In the genomic region with DNA sequence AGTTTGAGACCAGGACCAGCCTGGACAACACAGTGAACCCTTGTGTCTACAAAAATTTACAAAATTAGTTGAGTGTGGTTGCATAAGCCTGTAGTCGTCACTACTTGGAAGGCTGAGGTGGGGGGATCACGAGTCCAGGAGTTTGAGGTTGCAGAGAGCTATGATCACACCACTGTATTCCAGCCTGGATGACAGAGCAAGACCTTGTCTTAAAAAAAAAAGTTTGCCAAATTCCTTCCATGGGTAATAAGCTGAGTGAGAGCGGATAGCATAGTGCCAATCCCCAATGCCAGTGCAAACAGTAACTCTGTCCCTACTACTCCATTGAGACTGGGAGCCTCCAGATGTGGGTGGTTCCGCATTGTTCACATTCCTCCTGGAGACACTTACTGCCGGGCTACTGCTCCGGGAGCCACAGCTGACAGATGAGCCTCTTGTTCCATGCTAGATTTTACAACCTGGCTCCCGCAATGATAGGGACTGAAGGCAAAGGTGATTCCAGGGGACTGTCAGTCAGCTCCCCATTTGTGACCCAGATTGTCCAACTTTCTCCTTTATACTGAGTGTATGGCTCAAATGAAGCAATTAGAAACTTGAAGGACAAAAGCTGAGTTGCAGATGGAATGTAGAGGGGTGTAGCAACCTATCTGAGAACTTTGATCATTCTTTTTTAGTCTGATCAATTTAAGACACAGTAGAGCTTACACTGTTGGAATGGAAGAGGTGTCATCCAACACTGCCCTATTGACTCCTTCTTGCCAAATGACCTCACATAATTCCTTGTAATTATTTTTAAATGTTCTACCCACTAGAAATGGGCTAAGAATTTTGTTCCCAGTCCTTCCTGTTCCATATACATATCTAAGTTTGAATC, we compare ENCODE assay signal across 12 cellular contexts. TPM values are rescaled to one million over a fixed set of nuclear protein-coding genes. Genes with fewer than 3 reads are reported as not detected.
DNase-seq lines count a peak whose midpoint lies in the region; ATAC-seq, FAIRE-seq and TF ChIP-seq lines count a peak whose summit lies in the region.
"Had no signal": no experiment of that assay in that cellular context is flagged by ENCODE, and none has a peak within 500 bp of the region (broad histone marks: within the 10 kb centered on the region; RNA-seq: fewer than 3 reads in every experiment).

No MANE protein-coding gene starts in this region.

- H3K9me3 ChIP-seq in cardiac muscle cell (ENCODE audit: low read depth) = no peaks in the 10 kb centered on the region
- H3K9me3 ChIP-seq in right atrium auricular region = no peaks in the 10 kb centered on the region
- H3K9me3 ChIP-seq in HepG2 (ENCODE audit: low read length) = no peaks in the 10 kb centered on the region

- H3K4me2 ChIP-seq in HepG2 (ENCODE audit: low read depth, low read length) = no peak overlapping the region

- no peak for TF ChIP-seq CTCF in cardiac muscle cell (IDR thresholded peaks at IDR 0.05; ENCODE audit: low read depth, low read length)
- no peak for TF ChIP-seq CTCF in right atrium auricular region (IDR thresholded peaks at IDR 0.05)
- no peak for TF ChIP-seq CTCF in bronchial epithelial cell (IDR thresholded peaks at IDR 0.05; ENCODE audit: insufficient read depth, low read length, severe bottlenecking)
- no peak for TF ChIP-seq CTCF in HepG2 (CRISPR knock-in tag; IDR thresholded peaks at IDR 0.05)

- DNase-seq in cardiac muscle cell (ENCODE audit: low read depth in 1 of 2, low spot score in 1 of 2) = peak; percentile 61 to 75
- no peak for DNase-seq in right atrium auricular region (ENCODE audit: low spot score)
- peak; percentile 38 for DNase-seq in bronchial epithelial cell (ENCODE audit: low read depth)
- peak; percentile 75 for DNase-seq in HepG2 (ENCODE audit: low spot score)
- no peak for DNase-seq in activated CD4-positive, alpha-beta T cell treated with anti-CD3 and anti-CD28 coated beads for 4 hours
- DNase-seq in NK-92 treated with Interleukin-12 subunit alpha and Interleukin-12 subunit beta, amount 100 ng/mL, for 24 hours (lab: John Stamatoyannopoulos, UW) = no peak
- DNase-seq in KG1 (lab: John Stamatoyannopoulos, UW) = no peak
- DNase-seq: activated CD8-positive, alpha-beta memory T cell treated with anti-CD3 and anti-CD28 coated beads, Interleukin-2, amount 10 ng/mL, durations not matched to agents 7 days and 5 days; KBM-7; natural killer cell; NCI-H345 had no signal

- no peak overlapping the region for H3K9ac ChIP-seq in HepG2 (ENCODE audit: insufficient read depth, low read depth, low read length)

- no TSS peak for BruUV-seq in HepG2 (replicated peaks; lab: Mats Ljungman, UMichigan)

- CTCF ChIA-PET in HepG2 (lab: Yijun Ruan, JAX; ENCODE audit: low intra/inter-chr PET ratio, low total read pairs) = no interaction called here

- peak; percentile 99 for ATAC-seq in HepG2
- no peak for ATAC-seq in GM18873 (IDR thresholded peaks at IDR 0.05; ENCODE audit: low FRiP score, unreplicated experiment)
- ATAC-seq: activated CD8-positive, alpha-beta memory T cell treated with anti-CD3 and anti-CD28 coated beads, Interleukin-2, amount 10 ng/mL, durations not matched to agents 7 days and 5 days; natural killer cell had no signal

- FAIRE-seq in bronchial epithelial cell (lab: Jason Lieb, UNC) (no peak), HepG2 (lab: Jason Lieb, UNC) (no peak)

- H3K79me2 ChIP-seq in HepG2 (ENCODE audit: insufficient read depth, low read length) = no peaks in the 10 kb centered on the region

- no peak for TF ChIP-seq EP300 in HepG2 (IDR thresholded peaks at IDR 0.05; ENCODE audit: low read depth in 2 of 2, low read length in 2 of 2)
- no peak for TF ChIP-seq EP300 in HepG2 (CRISPR knock-in tag; IDR thresholded peaks at IDR 0.05; ENCODE audit: borderline replicate concordance)

- in situ Hi-C loops in HepG2 (cut with HindIII; ENCODE audit: extremely low pct_ligation_motif_present, low pct_unique_long_range_greater_than_20kb) = no loop called here

- POLR2A ChIA-PET in HepG2 (lab: Yijun Ruan, JAX) = interaction anchor here (2.0 kb wide), 1 partner anchor 13 kb away, joined by 6 read pairs; a partner anchor contains a TSS

- no peaks in the 10 kb centered on the region for H4K20me1 ChIP-seq in HepG2 (ENCODE audit: insufficient read depth, low read length)

- no peaks in the 10 kb centered on the region for H3K27me3 ChIP-seq in cardiac muscle cell
- H3K27me3 ChIP-seq in right atrium auricular region = no peaks in the 10 kb centered on the region
- H3K27me3 ChIP-seq in bronchial epithelial cell (ENCODE audit: control insufficient read depth, insufficient read depth, low read length) = no peaks in the 10 kb centered on the region
- H3K27me3 ChIP-seq in HepG2 (ENCODE audit: control insufficient read depth in 1 of 2, insufficient read depth in 2 of 2, low read length in 2 of 2) = no peaks in the 10 kb centered on the region

- peak overlapping the region; percentile 75 for H3K27ac ChIP-seq in cardiac muscle cell
- H3K27ac ChIP-seq in right atrium auricular region = no peak overlapping the region
- no peak overlapping the region for H3K27ac ChIP-seq in HepG2 (ENCODE audit: extremely low read length, insufficient read depth, low read length)

- TF ChIP-seq RAD21 in HepG2 (CRISPR knock-in tag; IDR thresholded peaks at IDR 0.05) = no peak

- H2AFZ ChIP-seq in HepG2 (ENCODE audit: low read length) = no peak overlapping the region

- H3K4me1 ChIP-seq in cardiac muscle cell (ENCODE audit: low read depth) = peaks cover 11% of the 10 kb centered on the region
- no peaks in the 10 kb centered on the region for H3K4me1 ChIP-seq in right atrium auricular region
- peaks cover 12% of the 10 kb centered on the region for H3K4me1 ChIP-seq in HepG2 (ENCODE audit: insufficient read depth, low read length)

- no peak for TF ChIP-seq POLR2A in HepG2 (IDR thresholded peaks at IDR 0.05; ENCODE audit: insufficient read depth in 1 of 2, low read depth in 2 of 2, low read length in 2 of 2)

- WGBS in HepG2 (ENCODE audit: low lambda C conversion rate) = 3% methylated on average over 7 of the region's 7 CpGs

- no peaks in the 10 kb centered on the region for H3K36me3 ChIP-seq in cardiac muscle cell
- no peaks in the 10 kb centered on the region for H3K36me3 ChIP-seq in right atrium auricular region
- H3K36me3 ChIP-seq in bronchial epithelial cell (ENCODE audit: control insufficient read depth, insufficient read depth, low read length) = no peaks in the 10 kb centered on the region
- no peaks in the 10 kb centered on the region for H3K36me3 ChIP-seq in HepG2 (replicated peaks in 1 of 2; ENCODE audit: control insufficient read depth in 1 of 2, insufficient read depth in 2 of 2, low read length in 2 of 2)

- H3K4me3 ChIP-seq in cardiac muscle cell (no peak overlapping the region), right atrium auricular region (no peak overlapping the region), bronchial epithelial cell (ENCODE audit: low read depth, low read length) (no peak overlapping the region), HepG2 (replicated peaks in 1 of 3; ENCODE audit: insufficient read depth in 1 of 3, low read depth in 2 of 3, low read length in 3 of 3) (no peak overlapping the region; a peak in 1 of 6 replicates)

- intact Hi-C loops in HepG2 (cut with micrococcal nuclease; ENCODE audit: unreplicated experiment) = loop anchor here (5.0 kb wide), 1 partner anchor 61 kb away; no protein-coding TSS in a partner anchor

TF ChIP-seq in HepG2, 621 proteins besides CTCF, POLR2A, EP300 and RAD21 (continues in another document):
- peak; percentile 76 for TF ChIP-seq ELF1 (CRISPR knock-in tag; IDR thresholded peaks at IDR 0.05)
- no peak for TF ChIP-seq BRD4 (CRISPR knock-in tag; IDR thresholded peaks at IDR 0.05)
- peak; percentile 68 for TF ChIP-seq ELF3 (CRISPR knock-in tag; IDR thresholded peaks at IDR 0.05)
- TF ChIP-seq, protein P1, sequence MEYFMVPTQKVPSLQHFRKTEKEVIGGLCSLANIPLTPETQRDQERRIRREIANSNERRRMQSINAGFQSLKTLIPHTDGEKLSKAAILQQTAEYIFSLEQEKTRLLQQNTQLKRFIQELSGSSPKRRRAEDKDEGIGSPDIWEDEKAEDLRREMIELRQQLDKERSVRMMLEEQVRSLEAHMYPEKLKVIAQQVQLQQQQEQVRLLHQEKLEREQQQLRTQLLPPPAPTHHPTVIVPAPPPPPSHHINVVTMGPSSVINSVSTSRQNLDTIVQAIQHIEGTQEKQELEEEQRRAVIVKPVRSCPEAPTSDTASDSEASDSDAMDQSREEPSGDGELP (IDR thresholded peaks at IDR 0.05; ENCODE audit: borderline replicate concordance, low read depth) = peak; percentile 27; the same call in 1 of the 2 replicates
- TF ChIP-seq TEAD3 (CRISPR knock-in tag; optimal IDR thresholded peaks at IDR 0.05; ENCODE audit: borderline replicate concordance) = peak; percentile 97

RNA-seq across cellular contexts. Expression of a gene that starts 13.4 kb away (rescaled TPM):
- 18.2 and 24.7 TPM in 2 replicates for total RNA-seq in cardiac muscle cell
- 8.4 and 11.2 TPM in 2 replicates for polyA plus RNA-seq in cardiac muscle cell
- 1 to 10 TPM; 7.2 to 7.9 TPM for total RNA-seq in right atrium auricular region
- total RNA-seq in bronchial epithelial cell = 136 and 224 TPM in 2 replicates
- 5.4 and 6.8 TPM in 2 replicates for total RNA-seq in HepG2 (2016; rRNA removed; fragmentation: Illumina TruSeq; extraction: Trizol)
- total RNA-seq in HepG2 (2016; cell fraction: cytosol; rRNA removed; fragmentation: Illumina TruSeq; extraction: Trizol; ENCODE audit: low read depth) = 2.0 TPM in 2 replicates
- 5.7 and 5.8 TPM in 2 replicates for total RNA-seq in HepG2 (2016; cell fraction: insoluble cytoplasmic fraction; rRNA removed; fragmentation: Illumina TruSeq; extraction: Trizol)
- 2.6 and 3.1 TPM in 2 replicates for total RNA-seq in HepG2 (2016; cell fraction: membrane; rRNA removed; fragmentation: Illumina TruSeq; extraction: Trizol)
- total RNA-seq in HepG2 (2016; cell fraction: nucleus; rRNA removed; fragmentation: Illumina TruSeq; extraction: Trizol) = 6.2 and 6.7 TPM in 2 replicates
- polyA plus RNA-seq in HepG2 (2011; rRNA removed) = 2.4 and 2.8 TPM in 2 replicates
- polyA plus RNA-seq in HepG2 (2011; cell fraction: cytosol; rRNA removed) = 2.1 and 3.8 TPM in 2 replicates
- polyA plus RNA-seq in HepG2 (2011; cell fraction: nucleus; rRNA removed) = 2.3 and 5.0 TPM in 2 replicates
- polyA plus RNA-seq in HepG2 (2012) = 1.7 and 1.9 TPM in 2 replicates
- 0.20 and 0.24 TPM in 2 replicates for polyA plus RNA-seq in HepG2 (2016; cell fraction: cytosol; fragmentation: Illumina TruSeq; extraction: Trizol; ENCODE audit: low read depth)
- 4.1 and 4.7 TPM in 2 replicates for polyA plus RNA-seq in HepG2 (2016; cell fraction: insoluble cytoplasmic fraction; fragmentation: Illumina TruSeq; extraction: Trizol; ENCODE audit: low read depth)
- 0.74 and 0.77 TPM in 2 replicates for polyA plus RNA-seq in HepG2 (2016; cell fraction: membrane; fragmentation: Illumina TruSeq; extraction: Trizol; ENCODE audit: low read depth)
- polyA plus RNA-seq in HepG2 (2016; cell fraction: nucleus; fragmentation: Illumina TruSeq; extraction: Trizol; ENCODE audit: insufficient read depth, low read depth) = 3.5 and 3.8 TPM in 2 replicates
- 8.0 and 25.7 TPM in 2 replicates for polyA minus RNA-seq in HepG2 (2011; rRNA and poly(A)+ RNA removed; ENCODE audit: low replicate concordance)
- 3.9 and 4.9 TPM in 2 replicates for polyA minus RNA-seq in HepG2 (2011; cell fraction: cytosol; rRNA and poly(A)+ RNA removed)
- polyA minus RNA-seq in HepG2 (2011; cell fraction: nucleus; rRNA and poly(A)+ RNA removed) = 11.9 and 14.0 TPM in 2 replicates

Comparison
In these comparisons a context has a peak if more than half of its experiments do, and no peak if none do; other contexts are left out.
1. DNase-seq: peak in cardiac muscle cell (2 of 2), bronchial epithelial cell (single experiment) and HepG2 (single experiment); none in right atrium auricular region (single experiment), activated CD4-positive, alpha-beta T cell treated with anti-CD3 and anti-CD28 coated beads for 4 hours (0 of 2), NK-92 treated with Interleukin-12 subunit alpha and Interleukin-12 subunit beta, amount 100 ng/mL, for 24 hours (single experiment) and KG1 (single experiment).